2 cellular contexts compared by ENCODE assay signal in the genomic region with DNA sequence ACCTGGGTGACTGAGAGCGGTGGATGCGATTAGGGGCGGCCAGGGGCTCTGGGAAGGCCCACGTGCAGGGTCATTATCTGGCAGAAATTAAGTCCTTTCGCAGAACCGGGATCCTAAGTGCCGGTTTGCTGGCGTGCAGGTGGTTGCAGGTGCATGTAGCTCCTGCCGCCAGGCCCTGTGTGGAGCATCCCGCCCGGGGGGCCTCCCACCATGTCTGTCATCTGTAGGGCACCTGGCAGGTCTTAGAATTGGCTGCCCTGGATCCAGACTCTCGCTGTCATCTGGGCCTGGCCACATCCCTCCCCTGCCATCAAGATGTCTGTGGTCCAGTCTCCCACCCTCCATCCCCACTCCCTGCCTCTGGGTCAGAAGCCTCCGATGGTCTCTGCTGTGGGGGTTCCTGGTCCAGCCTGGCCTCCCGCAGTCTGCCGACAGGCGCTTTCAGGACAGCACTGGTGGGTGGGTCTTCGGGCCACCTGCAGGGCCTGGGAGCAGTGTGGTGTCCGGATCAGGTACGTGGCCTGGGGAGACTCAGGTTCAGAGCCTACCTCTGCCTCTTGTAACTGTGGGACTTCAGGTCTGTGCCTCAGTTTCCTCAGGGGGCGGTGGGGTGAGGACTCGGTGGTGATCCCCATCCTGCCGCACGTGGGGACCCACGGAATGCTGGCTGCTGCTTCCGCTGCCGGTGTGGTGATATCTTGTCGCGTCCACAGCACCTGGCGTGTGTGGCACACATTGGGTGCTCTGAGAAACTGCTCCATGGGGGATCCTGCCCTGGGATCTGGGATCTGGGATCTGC.
TF ChIP-seq lines count a peak whose summit lies in the region.

No MANE protein-coding gene starts in this region.

TF ChIP-seq in WTC11, 78 proteins besides CTCF, POLR2A, EP300 and RAD21 (continues in another document):
- TF ChIP-seq ZNF671 (CRISPR knock-in tag; IDR thresholded peaks at IDR 0.05) (no peak), GABPB1 (CRISPR knock-in tag; IDR thresholded peaks at IDR 0.05) (no peak), TP53 (CRISPR knock-in tag; IDR thresholded peaks at IDR 0.05) (no peak), ZNF396 (CRISPR knock-in tag; IDR thresholded peaks at IDR 0.05; ENCODE audit: borderline replicate concordance) (no peak), E2F5 (CRISPR knock-in tag; IDR thresholded peaks at IDR 0.05) (no peak), SP1 (CRISPR knock-in tag; conservative IDR thresholded peaks at IDR 0.05) (no peak), MYBL2 (CRISPR knock-in tag; IDR thresholded peaks at IDR 0.05) (no peak), ATF3 (CRISPR knock-in tag; conservative IDR thresholded peaks at IDR 0.05) (no peak), ARID4B (CRISPR knock-in tag; IDR thresholded peaks at IDR 0.05; ENCODE audit: borderline replicate concordance) (no peak), USF2 (CRISPR knock-in tag; IDR thresholded peaks at IDR 0.05) (no peak), FOXK1 (CRISPR knock-in tag; IDR thresholded peaks at IDR 0.05) (no peak), HMGXB4 (CRISPR knock-in tag; IDR thresholded peaks at IDR 0.05) (no peak), IRF1 (CRISPR knock-in tag; IDR thresholded peaks at IDR 0.05) (no peak), HMGA2 (CRISPR knock-in tag; IDR thresholded peaks at IDR 0.05) (no peak), KAT7 (CRISPR knock-in tag; IDR thresholded peaks at IDR 0.05; ENCODE audit: borderline replicate concordance) (no peak), SMAD3 (CRISPR knock-in tag; IDR thresholded peaks at IDR 0.05; ENCODE audit: borderline replicate concordance) (no peak)
- TF ChIP-seq, protein P1, sequence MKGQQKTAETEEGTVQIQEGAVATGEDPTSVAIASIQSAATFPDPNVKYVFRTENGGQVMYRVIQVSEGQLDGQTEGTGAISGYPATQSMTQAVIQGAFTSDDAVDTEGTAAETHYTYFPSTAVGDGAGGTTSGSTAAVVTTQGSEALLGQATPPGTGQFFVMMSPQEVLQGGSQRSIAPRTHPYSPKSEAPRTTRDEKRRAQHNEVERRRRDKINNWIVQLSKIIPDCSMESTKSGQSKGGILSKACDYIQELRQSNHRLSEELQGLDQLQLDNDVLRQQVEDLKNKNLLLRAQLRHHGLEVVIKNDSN (CRISPR knock-in tag; IDR thresholded peaks at IDR 0.05) = no peak

TF ChIP-seq in HepG2, 621 proteins besides CTCF, POLR2A, EP300 and RAD21:
- TF ChIP-seq ZBTB4 (CRISPR knock-in tag; IDR thresholded peaks at IDR 0.05; ENCODE audit: borderline replicate concordance) = no peak
- TF ChIP-seq ZBTB34 (CRISPR knock-in tag; IDR thresholded peaks at IDR 0.05) = no peak
- TF ChIP-seq ZNF549 (CRISPR knock-in tag; IDR thresholded peaks at IDR 0.05) = no peak
- TF ChIP-seq RAD51 (IDR thresholded peaks at IDR 0.05; ENCODE audit: borderline replicate concordance) = no peak
- TF ChIP-seq SMARCC2 (IDR thresholded peaks at IDR 0.05) = no peak
- TF ChIP-seq, protein P2, sequence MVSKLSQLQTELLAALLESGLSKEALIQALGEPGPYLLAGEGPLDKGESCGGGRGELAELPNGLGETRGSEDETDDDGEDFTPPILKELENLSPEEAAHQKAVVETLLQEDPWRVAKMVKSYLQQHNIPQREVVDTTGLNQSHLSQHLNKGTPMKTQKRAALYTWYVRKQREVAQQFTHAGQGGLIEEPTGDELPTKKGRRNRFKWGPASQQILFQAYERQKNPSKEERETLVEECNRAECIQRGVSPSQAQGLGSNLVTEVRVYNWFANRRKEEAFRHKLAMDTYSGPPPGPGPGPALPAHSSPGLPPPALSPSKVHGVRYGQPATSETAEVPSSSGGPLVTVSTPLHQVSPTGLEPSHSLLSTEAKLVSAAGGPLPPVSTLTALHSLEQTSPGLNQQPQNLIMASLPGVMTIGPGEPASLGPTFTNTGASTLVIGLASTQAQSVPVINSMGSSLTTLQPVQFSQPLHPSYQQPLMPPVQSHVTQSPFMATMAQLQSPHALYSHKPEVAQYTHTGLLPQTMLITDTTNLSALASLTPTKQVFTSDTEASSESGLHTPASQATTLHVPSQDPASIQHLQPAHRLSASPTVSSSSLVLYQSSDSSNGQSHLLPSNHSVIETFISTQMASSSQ (IDR thresholded peaks at IDR 0.05; ENCODE audit: low read depth) = no peak
- TF ChIP-seq, protein P2 (CRISPR knock-in tag; IDR thresholded peaks at IDR 0.05; ENCODE audit: borderline replicate concordance) = no peak
- no peak for TF ChIP-seq KAT2B (IDR thresholded peaks at IDR 0.05; ENCODE audit: borderline replicate concordance, low read depth, low read length)
- TF ChIP-seq ZNF782 (CRISPR knock-in tag; IDR thresholded peaks at IDR 0.05; ENCODE audit: borderline replicate concordance) = no peak
- TF ChIP-seq RFXAP (CRISPR knock-in tag; IDR thresholded peaks at IDR 0.05; ENCODE audit: borderline replicate concordance) = no peak
- TF ChIP-seq NCOA2 (CRISPR knock-in tag; IDR thresholded peaks at IDR 0.05) = no peak
- TF ChIP-seq ZNF543 (CRISPR knock-in tag; IDR thresholded peaks at IDR 0.05) = no peak
- TF ChIP-seq MAF1 (CRISPR knock-in tag; IDR thresholded peaks at IDR 0.05; ENCODE audit: borderline replicate concordance) = no peak
- no peak for TF ChIP-seq HNF4G (IDR thresholded peaks at IDR 0.05; ENCODE audit: borderline replicate concordance, low read depth, low read length)
- TF ChIP-seq HNF4G (CRISPR knock-in tag; IDR thresholded peaks at IDR 0.05; ENCODE audit: borderline replicate concordance, low read depth) = no peak
TF ChIP-seq in HepG2: peak in this region for 0.
